In genomic region chr15:40787344-40787841, GRCh38 we compare ENCODE assay signal across 8 cellular contexts. TPM values are rescaled to one million over a fixed set of nuclear protein-coding genes. Genes with fewer than 3 reads are reported as not detected.
DNase-seq lines count a peak whose midpoint lies in the region; ATAC-seq and TF ChIP-seq lines count a peak whose summit lies in the region.

No MANE protein-coding gene starts in this region.

- H2AFZ ChIP-seq in GM23338: no peak overlapping the region

- DNase-seq in GM23338 (ENCODE audit: low spot score) (peak; percentile 94), NCI-H510A treated with DMSO at 0.1 percent for 48 hours (lab: John Stamatoyannopoulos, UW) (peak; percentile 93), iPS DF 19.7 (ENCODE audit: low read depth, low spot score) (peak; percentile 79), endothelial cell (ENCODE audit: low spot score) (no peak), OCI-M2 (lab: John Stamatoyannopoulos, UW; ENCODE audit: unreplicated experiment) (no peak), inferior parietal cortex (ENCODE audit: extremely low spot score) (no peak)
- peak; percentile 50 for DNase-seq in activated T-cell treated with anti-CD3 and anti-CD28 coated beads, Interleukin-2, amount 50 U/mL, for 1 hour
- DNase-seq in stimulated activated CD4-positive, alpha-beta T cell treated with anti-CD3 and anti-CD28 coated beads, Interleukin-4, amount 100 ng/mL, for 24 hours: peak; percentile 73

- peak overlapping the region; percentile 41 for H3K4me3 ChIP-seq in GM23338

- peak overlapping the region; percentile 60 for H3K4me3 Mint-ChIP-seq in GM23338
- no peak overlapping the region for H3K4me3 Mint-ChIP-seq in endothelial cell (ENCODE audit: unreplicated experiment)

- H3K36me3 ChIP-seq in GM23338 (ENCODE audit: insufficient read depth): no peaks in the 10 kb centered on the region

- no peak for TF ChIP-seq CTCF in GM23338 (conservative IDR thresholded peaks at IDR 0.05; ENCODE audit: low read depth in 2 of 2)
- TF ChIP-seq CTCF in endothelial cell (IDR thresholded peaks at IDR 0.05; ENCODE audit: unreplicated experiment): no peak

- H3K9me3 Mint-ChIP-seq in GM23338 (no peaks in the 10 kb centered on the region), endothelial cell (ENCODE audit: unreplicated experiment) (no peaks in the 10 kb centered on the region)

- peak overlapping the region; percentile 60; the same call in 1 of the 2 replicates for H3K27ac ChIP-seq in GM23338 (ENCODE audit: low read depth)

- no peaks in the 10 kb centered on the region for H3K9me2 ChIP-seq in GM23338 (ENCODE audit: insufficient read depth)

- H3K4me1 Mint-ChIP-seq in GM23338: peaks cover 64% of the 10 kb centered on the region
- peaks cover 9% of the 10 kb centered on the region for H3K4me1 Mint-ChIP-seq in endothelial cell (ENCODE audit: unreplicated experiment)

- H3K36me3 Mint-ChIP-seq in GM23338 (ENCODE audit: low read depth) (peaks cover 6% of the 10 kb centered on the region; the same call in 1 of the 3 replicates), endothelial cell (ENCODE audit: low read depth, unreplicated experiment) (peaks cover 7% of the 10 kb centered on the region)

- H3F3A ChIP-seq in GM23338 (replicated peaks; ENCODE audit: low read depth): peaks cover 9% of the 10 kb centered on the region; the same call in 1 of the 2 replicates

- peak overlapping the region; percentile 96 for H3K27ac Mint-ChIP-seq in GM23338
- no peak overlapping the region for H3K27ac Mint-ChIP-seq in endothelial cell (ENCODE audit: unreplicated experiment)

- H3K79me2 ChIP-seq in GM23338 (replicated peaks; ENCODE audit: insufficient read depth): peaks cover 32% of the 10 kb centered on the region

- ATAC-seq in GM23338: peak; percentile 86

- H4K20me1 ChIP-seq in GM23338 (replicated peaks; ENCODE audit: insufficient read depth): 0 out of 2 replicates have a peak, but pooled peaks cover 3% of the 10 kb centered on the region

- peaks cover 52% of the 10 kb centered on the region for H3K4me1 ChIP-seq in GM23338 (ENCODE audit: insufficient read depth)

- H3K4me2 ChIP-seq in GM23338: peak overlapping the region; percentile 72

- H3K27me3 ChIP-seq in GM23338 (ENCODE audit: insufficient read depth): no peaks in the 10 kb centered on the region

- H3K27me3 Mint-ChIP-seq in GM23338 (ENCODE audit: insufficient read depth, low read depth, poor library complexity) (peaks cover 13% of the 10 kb centered on the region), endothelial cell (ENCODE audit: unreplicated experiment) (peaks cover 1% of the 10 kb centered on the region)

TF ChIP-seq in GM23338, 12 proteins besides CTCF, POLR2A, EP300 and RAD21:
- TF ChIP-seq POLR2AphosphoS5 (IDR thresholded peaks at IDR 0.05; ENCODE audit: low read depth) (peak; percentile 56; the same call in 1 of the 2 replicates), EZH2phosphoT487 (IDR thresholded peaks at IDR 0.05; ENCODE audit: unreplicated experiment) (no peak)

RNA-seq across cellular contexts. Expression of gene C15orf62, which starts 17.6 kb away (rescaled TPM):
- 0.08 and 0.80 TPM in 2 replicates for total RNA-seq in GM23338 (2014; rRNA removed; shearing (Covaris generic))
- 0.16 and 0.68 TPM in 2 replicates for polyA plus RNA-seq in GM23338 (2016; fragmentation: Nextera tagmentation; extraction: Ambion mirVana)
- not detected for total RNA-seq in endothelial cell (ENCODE audit: unreplicated experiment)

RNA-seq across cellular contexts. Expression of gene ZFYVE19, which starts 19.5 kb away (rescaled TPM):
- total RNA-seq in GM23338 (2014; rRNA removed; shearing (Covaris generic)): 22.7 and 23.5 TPM in 2 replicates
- polyA plus RNA-seq in GM23338 (2016; fragmentation: Nextera tagmentation; extraction: Ambion mirVana): 8.5 and 9.8 TPM in 2 replicates
- total RNA-seq in endothelial cell (ENCODE audit: unreplicated experiment): 31.5 TPM

RNA-seq across cellular contexts. Expression of gene DNAJC17, which starts 19.9 kb away (rescaled TPM):
- 23.0 and 35.0 TPM in 2 replicates for total RNA-seq in GM23338 (2014; rRNA removed; shearing (Covaris generic))
- polyA plus RNA-seq in GM23338 (2016; fragmentation: Nextera tagmentation; extraction: Ambion mirVana): 77.6 and 81.6 TPM in 2 replicates
- total RNA-seq in endothelial cell (ENCODE audit: unreplicated experiment): 55.6 TPM

RNA-seq across cellular contexts. Expression of gene GCHFR, which starts 23.5 kb away (rescaled TPM):
- total RNA-seq in GM23338 (2014; rRNA removed; shearing (Covaris generic)): 44.2 and 45.4 TPM in 2 replicates
- 38.9 and 40.2 TPM in 2 replicates for polyA plus RNA-seq in GM23338 (2016; fragmentation: Nextera tagmentation; extraction: Ambion mirVana)
- 4.6 TPM for total RNA-seq in endothelial cell (ENCODE audit: unreplicated experiment)

RNA-seq across cellular contexts. Expression of gene RMDN3, which starts 32.3 kb away (rescaled TPM):
- 16.4 and 17.0 TPM in 2 replicates for total RNA-seq in GM23338 (2014; rRNA removed; shearing (Covaris generic))
- 13.0 and 15.6 TPM in 2 replicates for polyA plus RNA-seq in GM23338 (2016; fragmentation: Nextera tagmentation; extraction: Ambion mirVana)
- total RNA-seq in endothelial cell (ENCODE audit: unreplicated experiment): 34.4 TPM

Comparison
In these comparisons a context has a peak if more than half of its experiments do, and no peak if none do; other contexts are left out.
1. DNase-seq: peak in GM23338 (single experiment), NCI-H510A treated with DMSO at 0.1 percent for 48 hours (single experiment), activated T-cell treated with anti-CD3 and anti-CD28 coated beads, Interleukin-2, amount 50 U/mL, for 1 hour (single experiment), iPS DF 19.7 (single experiment) and stimulated activated CD4-positive, alpha-beta T cell treated with anti-CD3 and anti-CD28 coated beads, Interleukin-4, amount 100 ng/mL, for 24 hours (single experiment); none in endothelial cell (single experiment), OCI-M2 (single experiment) and inferior parietal cortex (single experiment).